9 cellular contexts compared by ENCODE assay signal in the genomic region with DNA sequence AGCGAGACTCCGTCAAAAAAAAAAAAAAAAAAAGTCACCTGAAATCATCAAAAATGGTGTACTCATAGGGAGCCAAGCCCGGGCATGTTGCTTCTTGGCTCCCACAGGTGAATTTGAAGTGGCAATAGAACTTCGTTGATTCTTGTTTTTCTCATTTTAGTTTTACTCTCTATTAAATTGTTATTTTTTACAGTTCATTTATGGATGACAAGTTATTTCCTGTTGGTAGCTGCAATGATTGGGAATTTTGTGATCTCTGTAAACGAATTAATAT. TPM values are rescaled to one million over a fixed set of nuclear protein-coding genes. Genes with fewer than 3 reads are reported as not detected.
DNase-seq lines count a peak whose midpoint lies in the region; ATAC-seq and TF ChIP-seq lines count a peak whose summit lies in the region.
"Had no signal": no experiment of that assay in that cellular context is flagged by ENCODE, and none has a peak within 500 bp of the region (broad histone marks: within the 10 kb centered on the region; RNA-seq: fewer than 3 reads in every experiment).

No MANE protein-coding gene starts in this region.

- no peaks in the 10 kb centered on the region for H3K27me3 ChIP-seq in CD4-positive, alpha-beta T cell (ENCODE audit: control insufficient read depth, insufficient read depth, low read length)
- no peaks in the 10 kb centered on the region for H3K27me3 ChIP-seq in muscle layer of duodenum (ENCODE audit: low read depth, low read length)
- H3K27me3 ChIP-seq in adrenal gland, result no peaks in the 10 kb centered on the region
- H3K27me3 ChIP-seq: right atrium auricular region had no signal

- H3K4me1 ChIP-seq in muscle layer of duodenum (ENCODE audit: control insufficient read depth in 1 of 2, insufficient read depth in 2 of 2, low read length in 2 of 2), result peaks cover 20 to 36% of the 10 kb centered on the region in 2 donors
- peaks cover 33 to 58% of the 10 kb centered on the region in 2 donors for H3K4me1 ChIP-seq in adrenal gland (replicated peaks in 1 of 2)

- H3K4me3 ChIP-seq in Jurkat, Clone E6-1 (ENCODE audit: low read length), result peak overlapping the region; percentile 94
- peak overlapping the region; percentile 92 to 96 for H3K4me3 ChIP-seq in muscle layer of duodenum (ENCODE audit: low read depth in 1 of 2, low read length in 2 of 2)
- H3K4me3 ChIP-seq in adrenal gland, result peak overlapping the region in 1 of 4 donors; percentile 77

- H3K9me3 Mint-ChIP-seq in CD4-positive, alpha-beta T cell, result no peaks in the 10 kb centered on the region
- no peaks in the 10 kb centered on the region for H3K9me3 Mint-ChIP-seq in brain

- H3K27me3 Mint-ChIP-seq in CD4-positive, alpha-beta T cell, result no peaks in the 10 kb centered on the region
- no peaks in the 10 kb centered on the region for H3K27me3 Mint-ChIP-seq in brain

- CTCF ChIA-PET in CD4-positive, alpha-beta T cell (lab: Charles Lee), result interaction anchor here (1.3 to 1.6 kb wide), 3 partner anchors 58 to 77 kb away, joined by 4 to 6 read pairs (median 6); no protein-coding TSS in a partner anchor

- DNase-seq in CD4-positive, alpha-beta T cell, result no peak
- DNase-seq in Jurkat, Clone E6-1 (ENCODE audit: low read depth, low spot score), result no peak
- DNase-seq in adrenal gland, result no peak

- no peak for TF ChIP-seq POLR2A in adrenal gland (IDR thresholded peaks at IDR 0.05)

- H3K9me3 ChIP-seq in CD4-positive, alpha-beta T cell (ENCODE audit: control insufficient read depth, low read length), result no peaks in the 10 kb centered on the region
- H3K9me3 ChIP-seq in muscle layer of duodenum (ENCODE audit: control insufficient read depth in 1 of 2, low read length in 2 of 2) (no peaks in the 10 kb centered on the region), adrenal gland (replicated peaks in 1 of 3) (no peaks in the 10 kb centered on the region)
- H3K9me3 ChIP-seq: right atrium auricular region had no signal

- peak overlapping the region; percentile 93 for H3K4me3 Mint-ChIP-seq in CD4-positive, alpha-beta T cell
- H3K4me3 Mint-ChIP-seq in brain, result peak overlapping the region; percentile 92 to 99 (median 95)

- POLR2A ChIA-PET in CD4-positive, alpha-beta T cell (lab: Charles Lee), result interaction anchor here (0.8 to 4.4 kb wide), 7 partner anchors 9 to 232 kb away, joined by 3 to 49 read pairs (median 7); a partner anchor contains a TSS

- ATAC-seq in CD4-positive, alpha-beta T cell (ENCODE audit: poor library complexity), result no peak
- ATAC-seq in GM21786 (IDR thresholded peaks at IDR 0.05; ENCODE audit: unreplicated experiment) (no peak), HG02678 (IDR thresholded peaks at IDR 0.05; ENCODE audit: unreplicated experiment) (no peak), GM21526 (IDR thresholded peaks at IDR 0.05; ENCODE audit: low FRiP score, unreplicated experiment) (no peak)

- peak overlapping the region; percentile 97 for H3K27ac Mint-ChIP-seq in CD4-positive, alpha-beta T cell
- H3K27ac Mint-ChIP-seq in brain, result peak overlapping the region in 2 of 5 experiments; percentile 89 to 92

- intact Hi-C loops in CD4-positive, alpha-beta T cell (cut with DNase I, micrococcal nuclease), result loop anchor here (5.0 to 10.0 kb wide), 3 partner anchors 41 to 702 kb away; a partner anchor contains a TSS
- intact Hi-C loops in adrenal gland (cut with DNase I), result loop anchor here (10.0 kb wide), 4 partner anchors 78 to 292 kb away; a partner anchor contains a TSS

- WGBS in adrenal gland, 4 donors, result 61 to 70% (median 65%) methylated on average over 5 of the region's 5 CpGs

- H3K27ac ChIP-seq in CD4-positive, alpha-beta T cell (ENCODE audit: low read depth, low read length), result no peak overlapping the region
- peak overlapping the region; percentile 89 for H3K27ac ChIP-seq in muscle layer of duodenum (ENCODE audit: low read length)
- H3K27ac ChIP-seq in adrenal gland, result no peak overlapping the region

- H3K4me1 Mint-ChIP-seq in CD4-positive, alpha-beta T cell (ENCODE audit: low read depth), result peaks cover 66% of the 10 kb centered on the region
- H3K4me1 Mint-ChIP-seq in brain, result peaks cover 83% of the 10 kb centered on the region

- no peak for TF ChIP-seq CTCF in CD4-positive, alpha-beta T cell (IDR thresholded peaks at IDR 0.05)
- no peak for TF ChIP-seq CTCF in brain (conservative IDR thresholded peaks at IDR 0.05)
- TF ChIP-seq CTCF in adrenal gland (IDR thresholded peaks at IDR 0.05), result no peak

- H3K36me3 ChIP-seq in muscle layer of duodenum (ENCODE audit: control insufficient read depth in 1 of 2, insufficient read depth in 2 of 2, low read length in 2 of 2), result peaks cover 0 to 5% of the 10 kb centered on the region in 2 donors
- no peaks in the 10 kb centered on the region for H3K36me3 ChIP-seq in adrenal gland (replicated peaks in 1 of 2)
- H3K36me3 ChIP-seq: right atrium auricular region had no signal

- H3K36me3 Mint-ChIP-seq in CD4-positive, alpha-beta T cell (ENCODE audit: low read depth), result peaks cover 21% of the 10 kb centered on the region
- peaks cover 4% of the 10 kb centered on the region for H3K36me3 Mint-ChIP-seq in brain

RNA-seq across cellular contexts. Expression of a gene that starts 1.3 kb away (rescaled TPM):
- 1 to 10 TPM; 8.3 to 9.5 TPM for total RNA-seq in CD4-positive, alpha-beta T cell
- 85.1 TPM for polyA plus RNA-seq in Jurkat, Clone E6-1 (2012; ENCODE audit: insufficient read depth, insufficient read length)
- polyA plus RNA-seq in brain (ENCODE audit: insufficient read depth, low read depth, low replicate concordance) (42.8 TPM), adrenal gland (10 to 100 TPM; 12.3 to 64.0 (median 29.4) TPM)
- 100 to 1,000 TPM in 1 of 8 donors, 10 to 100 TPM in 7; 50.9 to 197 (median 89.2) TPM for total RNA-seq in adrenal gland

RNA-seq across cellular contexts. Expression of a gene that starts 9.4 kb away (rescaled TPM):
- 100 to 1,000 TPM; 103 to 107 TPM for total RNA-seq in CD4-positive, alpha-beta T cell
- 48.2 TPM for polyA plus RNA-seq in Jurkat, Clone E6-1 (2012; ENCODE audit: insufficient read depth, insufficient read length)
- 29.5 TPM for polyA plus RNA-seq in brain (ENCODE audit: insufficient read depth, low read depth, low replicate concordance)
- 100 to 1,000 TPM in 1 of 8 donors, 10 to 100 TPM in 7; 40.2 to 111 (median 65.0) TPM for total RNA-seq in adrenal gland
- polyA plus RNA-seq in adrenal gland, result 10 to 100 TPM; 41.2 to 84.1 (median 42.8) TPM

Comparison
In these comparisons a context has a peak if more than half of its experiments do, and no peak if none do; other contexts are left out.
1. RNA of a gene that starts 1.3 kb away (total RNA-seq): 50.9 to 197 TPM in adrenal gland; 8.3 to 9.5 TPM in CD4-positive, alpha-beta T cell; every median in the first group is over 4 times any median in the second.